27 cellular contexts compared by ENCODE assay signal in the genomic region with DNA sequence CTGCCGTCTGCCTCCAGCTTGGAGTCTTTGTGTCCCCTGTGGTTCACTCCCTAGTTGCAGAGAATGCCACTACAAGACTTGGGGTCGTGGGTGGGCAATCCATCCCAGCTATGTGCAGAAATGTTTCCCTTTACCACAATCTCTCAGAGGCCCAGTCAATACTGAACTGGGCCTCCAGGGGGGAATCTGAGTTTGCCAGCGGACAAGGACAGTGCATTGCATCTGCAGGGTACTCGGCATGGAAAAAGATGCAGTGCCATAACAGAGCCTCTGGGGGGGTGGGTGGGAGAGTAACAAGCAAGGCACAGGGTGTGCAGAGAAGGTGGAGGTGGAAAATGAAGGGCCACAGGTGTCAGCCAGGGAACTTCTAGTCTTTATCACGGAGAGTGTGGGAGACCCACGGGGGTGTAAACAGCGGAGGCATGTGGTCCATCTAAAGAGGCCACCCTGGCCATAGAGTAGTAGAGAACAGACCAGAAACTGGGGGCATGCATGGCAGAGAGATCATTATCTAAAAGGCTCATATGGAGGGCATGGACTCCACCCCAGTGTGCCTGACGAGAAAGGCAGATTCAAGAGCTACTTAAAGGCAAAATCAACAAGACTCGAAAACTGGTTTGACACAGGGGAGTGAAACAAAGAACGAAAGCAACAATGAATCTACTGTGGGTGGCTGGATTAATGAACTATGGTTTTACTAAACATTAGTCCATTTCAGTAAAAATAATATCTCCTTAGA.
DNase-seq lines count a peak whose midpoint lies in the region; ATAC-seq, FAIRE-seq and TF ChIP-seq lines count a peak whose summit lies in the region.
"Had no signal": no experiment of that assay in that cellular context is flagged by ENCODE, and none has a peak within 500 bp of the region (broad histone marks: within the 10 kb centered on the region; RNA-seq: fewer than 3 reads in every experiment).

No MANE protein-coding gene starts in this region.

- no peaks in the 10 kb centered on the region for H3K27me3 ChIP-seq in K562 (ENCODE audit: control insufficient read depth in 2 of 2, insufficient read depth in 2 of 2, low read length in 2 of 2)
- H3K27me3 ChIP-seq in neural progenitor cell: no peaks in the 10 kb centered on the region
- no peaks in the 10 kb centered on the region for H3K27me3 ChIP-seq in mammary epithelial cell (ENCODE audit: insufficient read depth, low read length)
- H3K27me3 ChIP-seq: BLaER1 treated with 17β-estradiol and CSF1 and Interleukin-3, amounts not matched to agents 10 nM and 100 nM; transverse colon had no signal

- WGBS in K562 (ENCODE audit: insufficient coverage, low coverage, missing lambda C conversion rate): 1% methylated on average over 9 of the region's 10 CpGs
- whole genome bisulfite sequencing in mammary epithelial cell (ENCODE audit: low coverage, missing lambda C conversion rate): 45% methylated on average over 8 of the region's 10 CpGs

- H3K27ac ChIP-seq in K562 (ENCODE audit: extremely low read depth, low read depth, low read length): no peak overlapping the region
- H3K27ac ChIP-seq in neural progenitor cell: no peak overlapping the region
- no peak overlapping the region for H3K27ac ChIP-seq in mammary epithelial cell (ENCODE audit: insufficient read depth, low read depth, low read length)
- H3K27ac ChIP-seq: BLaER1 treated with 17β-estradiol and CSF1 and Interleukin-3, amounts not matched to agents 10 nM and 100 nM; gastroesophageal sphincter; left ventricle myocardium inferior; spleen; transverse colon; VCaP had no signal

- H3K9ac ChIP-seq in K562 (ENCODE audit: insufficient read depth in 1 of 2, low read depth in 2 of 2, low read length in 2 of 2) (no peak overlapping the region), neural progenitor cell (no peak overlapping the region), mammary epithelial cell (ENCODE audit: insufficient read depth, low read length) (no peak overlapping the region)
- H3K9ac ChIP-seq: BLaER1 treated with 17β-estradiol and CSF1 and Interleukin-3, amounts not matched to agents 10 nM and 100 nM had no signal

- no peaks in the 10 kb centered on the region for H3K9me3 Mint-ChIP-seq in neural progenitor cell
- H3K9me3 Mint-ChIP-seq: central memory CD8-positive, alpha-beta T cell; natural killer cell; T-helper 2 cell treated with Interferon-gamma antibody and Interleukin-4, amounts not matched to agents 5 μg/mL and 100 μg/mL, for 36 hours had no signal

- no peak for FAIRE-seq in K562 (lab: Jason Lieb, UNC)
- FAIRE-seq: GM12891 had no signal

- no peak for TF ChIP-seq EP300 in K562 (IDR thresholded peaks at IDR 0.05; ENCODE audit: low read length)

- H3K4me1 Mint-ChIP-seq in neural progenitor cell: peaks cover 6% of the 10 kb centered on the region
- H3K4me1 Mint-ChIP-seq: central memory CD8-positive, alpha-beta T cell; natural killer cell had no signal

- no peak overlapping the region for H3K4me3 ChIP-seq in K562
- H3K4me3 ChIP-seq in neural progenitor cell: no peak overlapping the region
- H3K4me3 ChIP-seq in mammary epithelial cell (replicated peaks in 1 of 3; ENCODE audit: insufficient read depth in 1 of 3, low read depth in 2 of 3, low read length in 3 of 3): no peak overlapping the region
- H3K4me3 ChIP-seq: BLaER1 treated with 17β-estradiol and CSF1 and Interleukin-3, amounts not matched to agents 10 nM and 100 nM; gastroesophageal sphincter; left ventricle myocardium inferior; spleen; transverse colon had no signal

- H3K4me1 ChIP-seq in K562 (replicated peaks in 1 of 2; ENCODE audit: control insufficient read depth in 2 of 2, insufficient read depth in 2 of 2, low read length in 2 of 2) (no peaks in the 10 kb centered on the region), neural progenitor cell (peaks cover 33% of the 10 kb centered on the region), mammary epithelial cell (ENCODE audit: insufficient read depth, low read length) (no peaks in the 10 kb centered on the region)
- H3K4me1 ChIP-seq: BLaER1 treated with 17β-estradiol and CSF1 and Interleukin-3, amounts not matched to agents 10 nM and 100 nM; gastroesophageal sphincter; left ventricle myocardium inferior; spleen; transverse colon had no signal

- intact Hi-C loops in K562 (cut with micrococcal nuclease): no loop called here
- intact Hi-C loops in mammary epithelial cell (cut with micrococcal nuclease): no loop called here

- H3K27me3 Mint-ChIP-seq in neural progenitor cell (ENCODE audit: insufficient read depth, low read depth): peaks cover 3% of the 10 kb centered on the region

- CTCF ChIA-PET in K562 (lab: Yijun Ruan, JAX; ENCODE audit: low intra/inter-chr PET ratio): interaction anchor here (0.6 kb wide), 1 partner anchor 113 kb away, joined by 3 read pairs; no protein-coding TSS in a partner anchor
- CTCF ChIA-PET in mammary epithelial cell (lab: Charles Lee; ENCODE audit: low non-redundant PET): no interaction called here

- H3K4me3 Mint-ChIP-seq in neural progenitor cell: no peak overlapping the region
- H3K4me3 Mint-ChIP-seq: central memory CD8-positive, alpha-beta T cell; natural killer cell; T-helper 2 cell treated with Interferon-gamma antibody and Interleukin-4, amounts not matched to agents 5 μg/mL and 100 μg/mL, for 36 hours had no signal

- no TSS peak for BruUV-seq in K562 (replicated peaks; lab: Mats Ljungman, UMichigan)
- BruUV-seq in mammary epithelial cell (replicated peaks; lab: Mats Ljungman, UMichigan): no TSS peak

- H3K9me3 ChIP-seq in K562 (replicated peaks; ENCODE audit: control insufficient read depth, insufficient read depth, low read depth, low read length) (no peaks in the 10 kb centered on the region), neural progenitor cell (ENCODE audit: low read depth) (no peaks in the 10 kb centered on the region), mammary epithelial cell (replicated peaks; ENCODE audit: insufficient read depth, low read length) (no peaks in the 10 kb centered on the region)
- H3K9me3 ChIP-seq: BLaER1 treated with 17β-estradiol and CSF1 and Interleukin-3, amounts not matched to agents 10 nM and 100 nM; gastroesophageal sphincter; left ventricle myocardium inferior; spleen; transverse colon had no signal

- H3K36me3 ChIP-seq in K562 (ENCODE audit: control insufficient read depth, insufficient read depth, low read length): no peaks in the 10 kb centered on the region
- H3K36me3 ChIP-seq in neural progenitor cell: no peaks in the 10 kb centered on the region
- no peaks in the 10 kb centered on the region for H3K36me3 ChIP-seq in mammary epithelial cell (ENCODE audit: insufficient read depth, low read length)
- H3K36me3 ChIP-seq: BLaER1 treated with 17β-estradiol and CSF1 and Interleukin-3, amounts not matched to agents 10 nM and 100 nM; gastroesophageal sphincter; left ventricle myocardium inferior; spleen; transverse colon had no signal

- dilution Hi-C loops in mammary epithelial cell (cut with HindIII; ENCODE audit: low sequenced_read_pairs): no loop called here

- H3K79me2 ChIP-seq in K562 (ENCODE audit: control insufficient read depth, insufficient read depth, low read length) (no peaks in the 10 kb centered on the region), neural progenitor cell (ENCODE audit: low read depth) (no peaks in the 10 kb centered on the region), mammary epithelial cell (ENCODE audit: insufficient read depth, low read length) (no peaks in the 10 kb centered on the region)

- POLR2A ChIA-PET in K562 (lab: Yijun Ruan, JAX): interaction anchor here (0.6 to 1.1 kb wide), 4 partner anchors 11 to 341 kb away, joined by 3 to 5 read pairs (median 3); no protein-coding TSS in a partner anchor

- TF ChIP-seq RAD21 in K562 (CRISPR knock-in tag; conservative IDR thresholded peaks at IDR 0.05 in 1 of 2, IDR thresholded peaks at IDR 0.05 in 1 of 2): no peak

- no peaks in the 10 kb centered on the region for H4K20me1 ChIP-seq in K562 (replicated peaks; ENCODE audit: control insufficient read depth, insufficient read depth, low read length)
- no peaks in the 10 kb centered on the region for H4K20me1 ChIP-seq in neural progenitor cell (ENCODE audit: low read depth)
- no peaks in the 10 kb centered on the region for H4K20me1 ChIP-seq in mammary epithelial cell (ENCODE audit: insufficient read depth, low read length)
- H4K20me1 ChIP-seq: BLaER1 treated with 17β-estradiol and CSF1 and Interleukin-3, amounts not matched to agents 10 nM and 100 nM had no signal

- H3K4me2 ChIP-seq in K562 (ENCODE audit: insufficient read depth, low read length): no peak overlapping the region
- no peak overlapping the region for H3K4me2 ChIP-seq in neural progenitor cell
- H3K4me2 ChIP-seq in mammary epithelial cell (ENCODE audit: insufficient read depth, low read depth, low read length): no peak overlapping the region
- H3K4me2 ChIP-seq: BLaER1 treated with 17β-estradiol and CSF1 and Interleukin-3, amounts not matched to agents 10 nM and 100 nM had no signal

- no peak for TF ChIP-seq CTCF in K562 (IDR thresholded peaks at IDR 0.05 in 2 of 3, conservative IDR thresholded peaks at IDR 0.05 in 1 of 3; ENCODE audit: insufficient read depth in 2 of 3, low read depth in 1 of 3, low read length in 3 of 3)
- peak; percentile 9 for TF ChIP-seq CTCF in neural progenitor cell (IDR thresholded peaks at IDR 0.05)
- TF ChIP-seq CTCF in mammary epithelial cell (conservative IDR thresholded peaks at IDR 0.05 in 1 of 2, IDR thresholded peaks at IDR 0.05 in 1 of 2; ENCODE audit: extremely low read depth in 1 of 2, insufficient read depth in 1 of 2, low read depth in 1 of 2, low read length in 2 of 2): no peak

- ATAC-seq in K562 (peak; percentile 66), GM19467 (IDR thresholded peaks at IDR 0.05; ENCODE audit: unreplicated experiment) (no peak)
- ATAC-seq: gastroesophageal sphincter, natural killer cell, Panc1 had no signal

- no peaks in the 10 kb centered on the region for H3K9me1 ChIP-seq in K562 (ENCODE audit: control insufficient read depth, insufficient read depth, low read length)

- no peak overlapping the region for H2AFZ ChIP-seq in K562 (ENCODE audit: low read depth, low read length)
- H2AFZ ChIP-seq in neural progenitor cell (replicated peaks): peak overlapping the region; percentile 67
- no peak overlapping the region for H2AFZ ChIP-seq in mammary epithelial cell (ENCODE audit: low read depth, low read length)

- H3K27ac Mint-ChIP-seq in neural progenitor cell: no peak overlapping the region
- H3K27ac Mint-ChIP-seq: natural killer cell; T-helper 2 cell treated with Interferon-gamma antibody and Interleukin-4, amounts not matched to agents 5 μg/mL and 100 μg/mL, for 36 hours had no signal

- peaks cover 6% of the 10 kb centered on the region for H3F3A ChIP-seq in neural progenitor cell (ENCODE audit: low read depth)

- in situ Hi-C loops in K562 (cut with MboI): no loop called here
- in situ Hi-C loops in mammary epithelial cell (cut with MboI; ENCODE audit: low sequenced_read_pairs in 2 of 2): no loop called here

- TF ChIP-seq POLR2A in K562 (conservative IDR thresholded peaks at IDR 0.05): no peak

- H3K36me3 Mint-ChIP-seq in neural progenitor cell: no peaks in the 10 kb centered on the region
- H3K36me3 Mint-ChIP-seq: natural killer cell had no signal

- DNase-seq in DMS53 treated with DMSO at 0.1 percent for 48 hours (lab: John Stamatoyannopoulos, UW; ENCODE audit: unreplicated experiment) (peak; percentile 64), HuH-7 (ENCODE audit: low spot score) (peak; percentile 10), K562 (ENCODE audit: extremely low read depth in 1 of 4, low spot score in 3 of 4) (no peak), neural progenitor cell (ENCODE audit: low spot score) (no peak), HPDE6-E6E7 (ENCODE audit: extremely low spot score) (no peak), mammary epithelial cell (no peak)
- DNase-seq: activated CD4-positive, alpha-beta T cell treated with anti-CD3 and anti-CD28 coated beads for 48 hours; activated naive CD4-positive, alpha-beta T cell; activated T-cell treated with anti-CD3 and anti-CD28 coated beads, Interleukin-2, amount 50 U/mL, for 48 hours; COR-L47; GOT3; hippocampal formation; left ventricle myocardium inferior; natural killer cell; NCI-H1105 treated with DMSO at 0.1 percent for 48 hours; NCI-H2081; SHP77; spleen; transverse colon had no signal

Comparison
In these comparisons a context has a peak if more than half of its experiments do, and no peak if none do; other contexts are left out.
1. DNase-seq: peak in DMS53 treated with DMSO at 0.1 percent for 48 hours (single experiment) and HuH-7 (single experiment); none in K562 (0 of 4), neural progenitor cell (single experiment), HPDE6-E6E7 (single experiment) and mammary epithelial cell (single experiment).